ENCODE assay signal across 8 cellular contexts in genomic region chr3:14508966-14509795, GRCh38. TPM values are rescaled to one million over a fixed set of nuclear protein-coding genes. Genes with fewer than 3 reads are reported as not detected.
A peak's percentile ranks its signal among the peaks of the same experiment; 100 is the strongest.
DNase-seq lines count a peak whose midpoint lies in the region; ATAC-seq and TF ChIP-seq lines count a peak whose summit lies in the region.

No MANE protein-coding gene starts in this region.

- peak overlapping the region; percentile 42 for H3K4me3 Mint-ChIP-seq in endothelial cell (ENCODE audit: unreplicated experiment)

- peak; percentile 98 for TF ChIP-seq CTCF in endothelial cell (IDR thresholded peaks at IDR 0.05; ENCODE audit: unreplicated experiment)

- H3K36me3 Mint-ChIP-seq in endothelial cell (ENCODE audit: low read depth, unreplicated experiment) = no peaks in the 10 kb centered on the region

- H3K4me1 ChIP-seq in BLaER1 = peaks cover 46% of the 10 kb centered on the region

- no peaks in the 10 kb centered on the region for H4K20me1 ChIP-seq in BLaER1

- H3K9me3 ChIP-seq in BLaER1 = no peaks in the 10 kb centered on the region

- ATAC-seq in GM21723 (IDR thresholded peaks at IDR 0.05; ENCODE audit: unreplicated experiment) (peak; percentile 56), HG02870 (IDR thresholded peaks at IDR 0.05; ENCODE audit: unreplicated experiment) (no peak)

- H3K27ac Mint-ChIP-seq in endothelial cell (ENCODE audit: unreplicated experiment) = no peak overlapping the region

- H3K27ac ChIP-seq in BLaER1 = no peak overlapping the region

- no peaks in the 10 kb centered on the region for H3K9me3 Mint-ChIP-seq in endothelial cell (ENCODE audit: unreplicated experiment)

- DNase-seq in NCI-H526 (lab: John Stamatoyannopoulos, UW) = peak; percentile 37 to 84
- peak; percentile 36 to 49 for DNase-seq in activated CD8-positive, alpha-beta memory T cell treated with anti-CD3 and anti-CD28 coated beads for 4 hours (ENCODE audit: low read depth in 2 of 2)
- DNase-seq in endothelial cell (ENCODE audit: low spot score) = peak; percentile 85
- peak; percentile 45 for DNase-seq in mucosa of gallbladder (ENCODE audit: low spot score)
- DNase-seq in stimulated activated CD8-positive, alpha-beta memory T cell treated with anti-CD3 and anti-CD28 coated beads, Interleukin-7, amount 100 ng/mL, for 48 hours (ENCODE audit: extremely low read depth in 1 of 2, low read depth in 1 of 2) = peak; percentile 39 to 57

- peak overlapping the region; percentile 70 for H3K4me2 ChIP-seq in BLaER1

- H3K27me3 ChIP-seq in BLaER1 = no peaks in the 10 kb centered on the region

- H3K36me3 ChIP-seq in BLaER1 = no peaks in the 10 kb centered on the region

- peaks cover 6% of the 10 kb centered on the region for H3K27me3 Mint-ChIP-seq in endothelial cell (ENCODE audit: unreplicated experiment)

- H3K9ac ChIP-seq in BLaER1 = no peak overlapping the region

- H3K4me1 Mint-ChIP-seq in endothelial cell (ENCODE audit: unreplicated experiment) = no peaks in the 10 kb centered on the region

- H3K4me3 ChIP-seq in BLaER1 = no peak overlapping the region

RNA-seq across cellular contexts. Expression of gene GRIP2, which starts 31.0 kb away (rescaled TPM):
- total RNA-seq in endothelial cell (ENCODE audit: unreplicated experiment) (6.6 TPM), mucosa of gallbladder (2.1 TPM)
